Comparison of ENCODE assay signal across 1 cellular context in the genomic region with DNA sequence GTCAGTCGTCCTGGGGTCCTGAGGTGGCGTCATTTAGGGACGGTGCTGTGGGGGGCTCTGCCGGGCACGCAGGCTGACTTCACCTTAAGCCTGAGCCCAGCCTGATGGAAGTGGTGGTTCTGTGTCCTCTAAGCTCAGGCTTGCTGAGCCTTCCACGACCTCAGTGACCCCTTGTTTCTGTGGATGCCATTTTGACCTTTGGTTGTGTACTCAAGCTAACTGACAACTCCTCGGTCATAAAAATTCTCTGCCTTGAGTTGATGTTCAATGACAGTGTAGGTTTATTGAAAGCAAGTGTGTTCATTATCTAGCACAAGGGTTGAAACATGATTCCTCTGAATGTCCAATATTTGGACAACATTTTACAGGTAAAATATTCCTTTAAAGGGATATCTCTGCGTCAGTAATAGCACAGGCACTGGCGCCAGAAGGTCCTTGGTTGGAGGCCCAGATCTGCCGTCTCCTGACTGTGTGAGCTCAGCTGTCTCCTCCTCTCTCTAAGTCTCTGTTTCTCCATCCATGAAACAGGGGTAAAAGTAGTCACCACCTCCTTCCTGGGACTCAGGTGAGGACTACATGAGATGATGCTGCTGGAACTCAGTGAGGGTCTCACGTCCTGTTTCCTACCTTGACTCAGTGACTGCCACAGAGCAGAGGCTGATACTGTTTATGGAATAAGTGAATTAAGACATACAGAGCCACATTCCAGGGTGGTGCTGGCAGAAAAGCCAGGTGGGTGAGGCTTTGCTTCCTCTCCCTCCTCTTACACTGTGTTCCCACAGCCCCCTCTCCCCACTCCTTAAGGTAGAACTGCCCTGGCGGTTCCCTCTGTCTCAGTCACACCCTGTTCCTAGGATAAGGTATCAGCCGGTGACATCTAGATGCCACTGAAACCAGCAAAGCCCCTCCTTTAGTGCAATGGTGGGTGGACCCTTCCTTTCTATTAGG.
TF ChIP-seq lines count a peak whose summit lies in the region.

No MANE protein-coding gene starts in this region.

TF ChIP-seq in HepG2, 621 proteins besides CTCF, POLR2A, EP300 and RAD21 (continued from another document):
- TF ChIP-seq, protein P1, sequence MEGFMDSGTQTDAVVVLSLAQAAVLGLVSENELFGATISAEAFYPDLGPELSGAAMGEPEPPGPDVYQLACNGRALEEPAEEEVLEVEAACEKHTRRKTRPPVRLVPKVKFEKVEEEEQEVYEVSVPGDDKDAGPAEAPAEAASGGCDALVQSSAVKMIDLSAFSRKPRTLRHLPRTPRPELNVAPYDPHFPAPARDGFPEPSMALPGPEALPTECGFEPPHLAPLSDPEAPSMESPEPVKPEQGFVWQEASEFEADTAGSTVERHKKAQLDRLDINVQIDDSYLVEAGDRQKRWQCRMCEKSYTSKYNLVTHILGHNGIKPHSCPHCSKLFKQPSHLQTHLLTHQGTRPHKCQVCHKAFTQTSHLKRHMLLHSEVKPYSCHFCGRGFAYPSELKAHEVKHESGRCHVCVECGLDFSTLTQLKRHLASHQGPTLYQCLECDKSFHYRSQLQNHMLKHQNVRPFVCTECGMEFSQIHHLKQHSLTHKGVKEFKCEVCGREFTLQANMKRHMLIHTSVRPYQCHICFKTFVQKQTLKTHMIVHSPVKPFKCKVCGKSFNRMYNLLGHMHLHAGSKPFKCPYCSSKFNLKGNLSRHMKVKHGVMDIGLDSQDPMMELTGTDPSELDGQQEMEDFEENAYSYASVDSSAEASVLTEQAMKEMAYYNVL (CRISPR knock-in tag; IDR thresholded peaks at IDR 0.05; ENCODE audit: borderline replicate concordance): no peak
- 0 out of 2 replicates have a peak, but pooled peaks have one; percentile 27 for TF ChIP-seq TERF1 (CRISPR knock-in tag; IDR thresholded peaks at IDR 0.05)
- TF ChIP-seq ZNF816 (CRISPR knock-in tag; IDR thresholded peaks at IDR 0.05; ENCODE audit: borderline replicate concordance): no peak
- TF ChIP-seq IKZF5 (CRISPR knock-in tag; IDR thresholded peaks at IDR 0.05): no peak
- peak; percentile 70 for TF ChIP-seq NR2F2 (IDR thresholded peaks at IDR 0.05; ENCODE audit: borderline replicate concordance, low read depth)
- no peak for TF ChIP-seq FOXA1 (IDR thresholded peaks at IDR 0.05)
- peak; percentile 58 for TF ChIP-seq FOXA1 (CRISPR knock-in tag; IDR thresholded peaks at IDR 0.05)
- TF ChIP-seq MTA1 (CRISPR knock-in tag; IDR thresholded peaks at IDR 0.05; ENCODE audit: borderline replicate concordance): no peak
- peak; percentile 78 for TF ChIP-seq NR2F6 (IDR thresholded peaks at IDR 0.05)
- TF ChIP-seq NR2F6 (CRISPR knock-in tag; IDR thresholded peaks at IDR 0.05): peak; percentile 66
- no peak for TF ChIP-seq ZNF687 (CRISPR knock-in tag; IDR thresholded peaks at IDR 0.05)
- no peak for TF ChIP-seq PRDM10 (CRISPR knock-in tag; IDR thresholded peaks at IDR 0.05; ENCODE audit: low read depth)
- peak; percentile 60 for TF ChIP-seq HNF4A (CRISPR knock-in tag; IDR thresholded peaks at IDR 0.05)
- no peak for TF ChIP-seq HOXA9 (CRISPR knock-in tag; IDR thresholded peaks at IDR 0.05; ENCODE audit: borderline replicate concordance)
- TF ChIP-seq, protein P2, sequence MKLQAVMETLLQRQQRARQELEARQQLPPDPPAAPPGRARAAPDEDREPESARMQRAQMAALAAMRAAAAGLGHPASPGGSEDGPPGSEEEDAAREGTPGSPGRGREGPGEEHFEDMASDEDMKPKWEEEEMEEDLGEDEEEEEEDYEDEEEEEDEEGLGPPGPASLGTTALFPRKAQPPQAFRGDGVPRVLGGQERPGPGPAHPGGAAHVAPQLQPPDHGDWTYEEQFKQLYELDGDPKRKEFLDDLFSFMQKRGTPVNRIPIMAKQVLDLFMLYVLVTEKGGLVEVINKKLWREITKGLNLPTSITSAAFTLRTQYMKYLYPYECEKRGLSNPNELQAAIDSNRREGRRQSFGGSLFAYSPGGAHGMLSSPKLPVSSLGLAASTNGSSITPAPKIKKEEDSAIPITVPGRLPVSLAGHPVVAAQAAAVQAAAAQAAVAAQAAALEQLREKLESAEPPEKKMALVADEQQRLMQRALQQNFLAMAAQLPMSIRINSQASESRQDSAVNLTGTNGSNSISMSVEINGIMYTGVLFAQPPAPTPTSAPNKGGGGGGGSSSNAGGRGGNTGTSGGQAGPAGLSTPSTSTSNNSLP (IDR thresholded peaks at IDR 0.05; ENCODE audit: low read depth, low read length): no peak
- TF ChIP-seq RAD51 (IDR thresholded peaks at IDR 0.05; ENCODE audit: borderline replicate concordance): no peak
